Comparison of ENCODE assay signal across 23 cellular contexts in the genomic region with DNA sequence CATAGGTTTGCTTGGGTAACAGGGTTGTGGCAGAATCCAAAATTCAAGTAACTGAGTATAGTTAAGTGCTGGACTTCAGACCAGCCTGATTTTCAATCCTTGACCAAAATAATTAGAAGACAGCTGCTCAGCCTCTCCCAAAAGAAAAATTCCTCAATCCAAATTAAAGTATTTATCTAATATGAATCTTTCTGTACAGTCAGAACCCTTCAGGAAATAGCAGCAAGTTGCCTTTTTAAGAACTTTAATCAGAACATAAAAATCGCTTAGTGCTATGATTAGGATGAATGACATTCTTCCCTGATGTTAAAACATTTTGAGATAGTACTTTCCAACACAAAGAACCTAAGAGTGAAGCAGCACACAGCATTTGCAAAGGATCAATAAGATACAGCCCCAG.
"Had no signal": no experiment of that assay in that cellular context is flagged by ENCODE, and none has a peak within 500 bp of the region (broad histone marks: within the 10 kb centered on the region; RNA-seq: fewer than 3 reads in every experiment).

No MANE protein-coding gene starts in this region.

- H3K27me3 ChIP-seq: body of pancreas, cardiac muscle cell, colonic mucosa, dorsolateral prefrontal cortex, sigmoid colon, suprapubic skin, tibial nerve had no signal

- H3K9me3 ChIP-seq: body of pancreas, colonic mucosa, sigmoid colon, spleen, suprapubic skin, tibial nerve had no signal

- H3K36me3 ChIP-seq: cardiac muscle cell, colonic mucosa, tibial nerve had no signal

- H3K4me1 ChIP-seq: colonic mucosa had no signal

- ATAC-seq: body of pancreas; natural killer cell treated with Interleukin-12 subunit alpha and Interleukin-12 subunit beta and Interleukin-15 and Interleukin-18, amount 100 ng/mL, for 72 hours; T-cell had no signal

- H3K27ac ChIP-seq: body of pancreas, cardiac muscle cell, colonic mucosa, sigmoid colon, suprapubic skin, tibial nerve had no signal

- DNase-seq: activated CD4-positive, alpha-beta T cell treated with anti-CD3 and anti-CD28 coated beads for 48 hours; activated CD4-positive, alpha-beta T cell treated with anti-CD3 and anti-CD28 coated beads, Interleukin-2, amount 50 U/mL, for 48 hours; activated CD8-positive, alpha-beta memory T cell treated with anti-CD3 and anti-CD28 coated beads for 24 hours; activated effector memory CD4-positive, alpha-beta T cell treated with Interleukin-2 at 50 U/mL for 16 hours; activated naive CD4-positive, alpha-beta T cell treated with Interleukin-2 at 50 U/mL for 16 hours; anterior cingulate cortex; body of pancreas; cerebellar nuclear complex; colonic mucosa; dorsolateral prefrontal cortex; effector memory CD4-positive, alpha-beta T cell; erythroblast; head of caudate nucleus; hippocampal formation; immature natural killer cell; retina; sigmoid colon; spleen; T-cell had no signal

- H3K4me3 ChIP-seq: body of pancreas, cardiac muscle cell, colonic mucosa, dorsolateral prefrontal cortex, sigmoid colon, spleen, suprapubic skin, tibial nerve had no signal
